ENCODE assay signal across 16 cellular contexts in the genomic region with DNA sequence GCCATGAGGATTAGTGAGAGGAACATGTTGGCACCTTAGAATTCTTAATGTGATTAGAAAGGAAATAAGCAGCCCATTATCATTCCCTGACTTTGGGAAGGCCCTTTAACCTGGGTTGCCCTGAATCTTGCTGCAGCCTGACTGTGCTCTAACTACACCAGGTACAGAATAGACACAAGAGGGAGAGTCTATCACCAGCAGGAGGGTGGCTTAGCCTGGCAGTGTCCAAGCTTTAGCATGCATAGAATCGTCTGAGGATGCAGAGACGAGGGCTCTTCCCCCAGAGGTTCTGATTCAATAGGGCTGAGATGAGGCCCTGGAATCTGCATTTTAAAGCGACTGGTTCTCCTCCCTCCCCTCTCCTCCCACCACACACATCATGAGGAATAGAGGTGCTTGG. TPM values are rescaled to one million over a fixed set of nuclear protein-coding genes. Genes with fewer than 3 reads are reported as not detected.
DNase-seq lines count a peak whose midpoint lies in the region; ATAC-seq and TF ChIP-seq lines count a peak whose summit lies in the region.
"Had no signal": no experiment of that assay in that cellular context is flagged by ENCODE, and none has a peak within 500 bp of the region (broad histone marks: within the 10 kb centered on the region; RNA-seq: fewer than 3 reads in every experiment).

No MANE protein-coding gene starts in this region.

- WGBS in stomach, 5 donors, result 82 to 93% (median 87%) methylated on average over 2 to 3 of the region's 3 CpGs

- H3K27ac Mint-ChIP-seq in natural killer cell treated with Interleukin-12 subunit alpha and Interleukin-12 subunit beta and Interleukin-15 and Interleukin-18, amount 100 ng/mL, for 72 hours, result no peak overlapping the region
- H3K27ac Mint-ChIP-seq: CD4-positive, alpha-beta memory T cell; IgD-negative memory B cell had no signal

- no peaks in the 10 kb centered on the region for H3K9me3 ChIP-seq in stomach
- H3K9me3 ChIP-seq in A673 (ENCODE audit: low read depth, low read length, poor library complexity, severe bottlenecking), result no peaks in the 10 kb centered on the region

- no peak overlapping the region for H3K4me3 ChIP-seq in stomach
- H3K4me3 ChIP-seq in A673 (ENCODE audit: low read depth, low read length, poor library complexity, severe bottlenecking), result no peak overlapping the region

- no peak for ATAC-seq in HG02938 (IDR thresholded peaks at IDR 0.05; ENCODE audit: unreplicated experiment)
- ATAC-seq in natural killer cell treated with Interleukin-12 subunit alpha and Interleukin-12 subunit beta and Interleukin-15 and Interleukin-18, amount 100 ng/mL, for 72 hours, result no peak

- H3K27ac ChIP-seq in stomach (no peak overlapping the region), A673 (ENCODE audit: low read depth, low read length, poor library complexity, severe bottlenecking) (no peak overlapping the region)
- H3K27ac ChIP-seq: C4-2B, KMS-11 had no signal

- POLR2A ChIA-PET in A673 (lab: Charles Lee; ENCODE audit: low non-redundant PET), result no interaction called here

- H3K36me3 ChIP-seq in stomach (no peaks in the 10 kb centered on the region), A673 (ENCODE audit: insufficient read depth, low read length, poor library complexity, severe bottlenecking) (no peaks in the 10 kb centered on the region)

- H3K27me3 ChIP-seq in stomach (no peaks in the 10 kb centered on the region), A673 (replicated peaks; ENCODE audit: insufficient read depth, low read depth, low read length, poor library complexity) (no peaks in the 10 kb centered on the region)

- CTCF ChIA-PET in A673 (lab: Charles Lee), result no interaction called here

- no peaks in the 10 kb centered on the region for H3K4me1 Mint-ChIP-seq in natural killer cell treated with Interleukin-12 subunit alpha and Interleukin-12 subunit beta and Interleukin-15 and Interleukin-18, amount 100 ng/mL, for 72 hours (ENCODE audit: low read depth in 2 of 2)

- intact Hi-C loops in posterior vena cava (cut with DNase I), result no loop called here
- intact Hi-C loops in stomach (cut with DNase I; ENCODE audit: low total_unique reads), result no loop called here
- intact Hi-C loops in A673 (cut with micrococcal nuclease; ENCODE audit: unreplicated experiment), result no loop called here

- BruUV-seq in A673 (replicated peaks; lab: Mats Ljungman, UMichigan), result no TSS peak

- TF ChIP-seq POLR2A in stomach (IDR thresholded peaks at IDR 0.05), result no peak

- no peaks in the 10 kb centered on the region for H3K9me3 Mint-ChIP-seq in natural killer cell treated with Interleukin-12 subunit alpha and Interleukin-12 subunit beta and Interleukin-15 and Interleukin-18, amount 100 ng/mL, for 72 hours
- H3K9me3 Mint-ChIP-seq: CD4-positive, alpha-beta memory T cell; H9; IgD-negative memory B cell had no signal

- no peak for TF ChIP-seq CTCF in stomach (IDR thresholded peaks at IDR 0.05)
- TF ChIP-seq CTCF in A673 (conservative IDR thresholded peaks at IDR 0.05; ENCODE audit: low read depth, low read length), result no peak

- H3K4me3 Mint-ChIP-seq in natural killer cell treated with Interleukin-12 subunit alpha and Interleukin-12 subunit beta and Interleukin-15 and Interleukin-18, amount 100 ng/mL, for 72 hours, result no peak overlapping the region
- H3K4me3 Mint-ChIP-seq: CD4-positive, alpha-beta memory T cell; H9; IgD-negative memory B cell had no signal

- H3K36me3 Mint-ChIP-seq in natural killer cell treated with Interleukin-12 subunit alpha and Interleukin-12 subunit beta and Interleukin-15 and Interleukin-18, amount 100 ng/mL, for 72 hours, result no peaks in the 10 kb centered on the region
- H3K36me3 Mint-ChIP-seq: CD4-positive, alpha-beta memory T cell; IgD-negative memory B cell had no signal

- DNase-seq in NCI-H82 treated with DMSO at 0.1 percent for 48 hours (lab: John Stamatoyannopoulos, UW; ENCODE audit: unreplicated experiment), result peak; percentile 38
- peak; percentile 35 for DNase-seq in islet precursor cell
- peak; percentile 26 for DNase-seq in posterior vena cava (ENCODE audit: low spot score)
- DNase-seq in stomach, result peak; percentile 9
- DNase-seq in A673 (ENCODE audit: low spot score), result no peak
- no peak for DNase-seq in GM19240 (ENCODE audit: insufficient read length, low spot score)
- DNase-seq in natural killer cell treated with Interleukin-12 subunit alpha and Interleukin-12 subunit beta and Interleukin-15 and Interleukin-18, amount 100 ng/mL, for 72 hours (ENCODE audit: low spot score), result no peak
- DNase-seq: AML-193; CD4-positive, alpha-beta memory T cell; DMS79; GDM1 had no signal

- peaks cover 0 to 7% of the 10 kb centered on the region in 2 donors for H3K27me3 Mint-ChIP-seq in natural killer cell treated with Interleukin-12 subunit alpha and Interleukin-12 subunit beta and Interleukin-15 and Interleukin-18, amount 100 ng/mL, for 72 hours
- H3K27me3 Mint-ChIP-seq: CD4-positive, alpha-beta memory T cell; IgD-negative memory B cell had no signal

- H3K4me1 ChIP-seq in stomach (peaks cover 0 to 5% (median 0%) of the 10 kb centered on the region in 4 donors), A673 (ENCODE audit: insufficient read depth, low read length, poor library complexity, severe bottlenecking) (no peaks in the 10 kb centered on the region)

- no peak for TF ChIP-seq EP300 in stomach (IDR thresholded peaks at IDR 0.05)

RNA-seq across cellular contexts. Expression of a gene that starts 6.6 kb away (rescaled TPM):
- total RNA-seq in posterior vena cava (10 to 100 TPM in 1 of 2 donors, 1 to 10 TPM in 1; 3.6 to 12.4 TPM), stomach (10 to 100 TPM in 4 of 5 donors, 1 to 10 TPM in 1; 9.0 to 28.1 (median 14.7) TPM), A673 (2021) (0.90 and 1.1 TPM in 2 replicates)
- polyA plus RNA-seq in stomach, result 1 to 10 TPM; 6.0 to 9.5 (median 8.3) TPM
- total RNA-seq in natural killer cell treated with Interleukin-12 subunit alpha and Interleukin-12 subunit beta and Interleukin-15 and Interleukin-18, amount 100 ng/mL, for 72 hours, result 10 to 100 TPM; 75.1 to 86.2 TPM

Comparison
In these comparisons a context has a peak if more than half of its experiments do, and no peak if none do; other contexts are left out.
1. DNase-seq: peak in NCI-H82 treated with DMSO at 0.1 percent for 48 hours (single experiment), islet precursor cell (single experiment), posterior vena cava (single experiment) and stomach (single experiment); none in A673 (single experiment), GM19240 (single experiment) and natural killer cell treated with Interleukin-12 subunit alpha and Interleukin-12 subunit beta and Interleukin-15 and Interleukin-18, amount 100 ng/mL, for 72 hours (single experiment).